8 cellular contexts compared by ENCODE assay signal in the genomic region with DNA sequence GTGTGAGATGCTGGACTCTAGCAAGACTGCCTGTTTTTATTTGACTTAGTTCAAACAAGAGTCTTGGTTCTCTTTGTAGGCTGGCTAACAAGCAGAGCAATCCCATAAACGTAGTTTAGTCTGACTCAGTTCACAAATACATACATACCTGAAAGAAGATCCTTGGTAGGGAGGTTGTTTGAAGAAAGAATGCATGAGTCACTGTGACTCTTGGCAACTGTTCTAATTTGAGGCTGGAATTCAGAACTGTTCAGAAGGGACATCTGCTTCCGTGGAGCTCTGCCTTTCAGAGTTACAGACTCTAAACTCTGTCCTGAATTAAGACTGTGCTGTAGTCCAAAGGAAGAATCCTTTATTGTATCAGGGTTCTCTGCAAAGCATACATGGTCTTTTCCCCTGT. TPM values are rescaled to one million over a fixed set of nuclear protein-coding genes. Genes with fewer than 3 reads are reported as not detected.
A peak's percentile ranks its signal among the peaks of the same experiment; 100 is the strongest.
DNase-seq lines count a peak whose midpoint lies in the region; ATAC-seq and TF ChIP-seq lines count a peak whose summit lies in the region.

No MANE protein-coding gene starts in this region.

- ATAC-seq in activated T-helper 17 cell treated with anti-CD3 and anti-CD28 coated beads, Interleukin-2, amount 50 U/mL, for 72 hours (replicated peaks), result no peak

- H3K79me1 ChIP-seq in mesendoderm (ENCODE audit: low read length), result no peaks in the 10 kb centered on the region

- DNase-seq in AG04449 (ENCODE audit: low read depth, low spot score), result peak; percentile 95
- DNase-seq in M059J (ENCODE audit: low read depth), result peak; percentile 99
- peak; percentile 43 to 90 for DNase-seq in dermis microvascular lymphatic vessel endothelial cell (ENCODE audit: low read depth in 2 of 2)
- DNase-seq in mesendoderm, result peak; percentile 83
- DNase-seq in OCI-M1 (lab: John Stamatoyannopoulos, UW), result no peak
- no peak for DNase-seq in retina
- no peak for DNase-seq in activated CD4-positive, alpha-beta memory T cell treated with anti-CD3 and anti-CD28 coated beads, Interleukin-2, amount 10 ng/mL, durations not matched to agents 7 days and 5 days

- H3K36me3 ChIP-seq in mesendoderm (ENCODE audit: control insufficient read depth, insufficient read depth, low read length), result no peaks in the 10 kb centered on the region

- no peak overlapping the region for H3K4me2 ChIP-seq in mesendoderm (ENCODE audit: low read length)

- H3K4me1 ChIP-seq in mesendoderm (ENCODE audit: control insufficient read depth, low read depth, low read length), result no peaks in the 10 kb centered on the region

- POLR2A ChIA-PET in AG04449 (lab: Yijun Ruan, JAX), result interaction anchor here (0.6 to 1.2 kb wide), 2 partner anchors 16 to 96 kb away, joined by 3 to 4 read pairs; no protein-coding TSS in a partner anchor
- POLR2A ChIA-PET in activated CD4-positive, alpha-beta memory T cell treated with anti-CD3 and anti-CD28 coated beads, Interleukin-2, amount 10 ng/mL, durations not matched to agents 7 days and 5 days (lab: Charles Lee), result no interaction called here

- H3K27ac Mint-ChIP-seq in activated T-helper 17 cell treated with anti-CD3 and anti-CD28 coated beads, Interleukin-2, amount 50 U/mL, for 72 hours, result no peak overlapping the region
- H3K27ac Mint-ChIP-seq in activated CD4-positive, alpha-beta memory T cell treated with anti-CD3 and anti-CD28 coated beads, Interleukin-2, amount 10 ng/mL, durations not matched to agents 7 days and 5 days, result no peak overlapping the region

- no CpG with 5 or more reads among the region's 2 CpGs for WGBS in mesendoderm (ENCODE audit: extremely low coverage, insufficient coverage, low lambda C conversion rate)

- H3K4me3 Mint-ChIP-seq in activated T-helper 17 cell treated with anti-CD3 and anti-CD28 coated beads, Interleukin-2, amount 50 U/mL, for 72 hours, result no peak overlapping the region
- H3K4me3 Mint-ChIP-seq in activated CD4-positive, alpha-beta memory T cell treated with anti-CD3 and anti-CD28 coated beads, Interleukin-2, amount 10 ng/mL, durations not matched to agents 7 days and 5 days, result no peak overlapping the region

- no peak for TF ChIP-seq CTCF in AG04449 (IDR thresholded peaks at IDR 0.05; ENCODE audit: insufficient read depth, low read length, missing control alignments)

- H3K9me3 Mint-ChIP-seq in activated T-helper 17 cell treated with anti-CD3 and anti-CD28 coated beads, Interleukin-2, amount 50 U/mL, for 72 hours, result no peaks in the 10 kb centered on the region
- H3K9me3 Mint-ChIP-seq in activated CD4-positive, alpha-beta memory T cell treated with anti-CD3 and anti-CD28 coated beads, Interleukin-2, amount 10 ng/mL, durations not matched to agents 7 days and 5 days, result no peaks in the 10 kb centered on the region

- H2BK120ac ChIP-seq in mesendoderm (ENCODE audit: low read depth, low read length), result no peak overlapping the region

- H3K18ac ChIP-seq in mesendoderm (ENCODE audit: low read length), result no peak overlapping the region

- no peaks in the 10 kb centered on the region for H3K27me3 Mint-ChIP-seq in activated T-helper 17 cell treated with anti-CD3 and anti-CD28 coated beads, Interleukin-2, amount 50 U/mL, for 72 hours
- H3K27me3 Mint-ChIP-seq in activated CD4-positive, alpha-beta memory T cell treated with anti-CD3 and anti-CD28 coated beads, Interleukin-2, amount 10 ng/mL, durations not matched to agents 7 days and 5 days, result no peaks in the 10 kb centered on the region

- H3K4ac ChIP-seq in mesendoderm (ENCODE audit: low read depth, low read length), result no peak overlapping the region

- H3K4me3 ChIP-seq in AG04449 (ENCODE audit: low read depth, low read length), result no peak overlapping the region
- no peak overlapping the region for H3K4me3 ChIP-seq in mesendoderm (ENCODE audit: low read length)

- no peak overlapping the region for H4K5ac ChIP-seq in mesendoderm (ENCODE audit: low read length)

- peaks cover 53% of the 10 kb centered on the region for H3K36me3 Mint-ChIP-seq in activated T-helper 17 cell treated with anti-CD3 and anti-CD28 coated beads, Interleukin-2, amount 50 U/mL, for 72 hours (ENCODE audit: low read depth)
- H3K36me3 Mint-ChIP-seq in activated CD4-positive, alpha-beta memory T cell treated with anti-CD3 and anti-CD28 coated beads, Interleukin-2, amount 10 ng/mL, durations not matched to agents 7 days and 5 days (ENCODE audit: low read depth), result peaks cover 33% of the 10 kb centered on the region

- no peaks in the 10 kb centered on the region for H3K27me3 ChIP-seq in mesendoderm (ENCODE audit: insufficient read depth, low read length, poor library complexity)

- no peaks in the 10 kb centered on the region for H3K79me2 ChIP-seq in mesendoderm (ENCODE audit: control insufficient read depth, insufficient read depth, low read length)

- no peak overlapping the region for H4K8ac ChIP-seq in mesendoderm (ENCODE audit: low read depth, low read length)

- no peak overlapping the region for H3K9ac ChIP-seq in mesendoderm (ENCODE audit: low read length)

- H2BK5ac ChIP-seq in mesendoderm (ENCODE audit: low read length), result no peak overlapping the region

- no peak overlapping the region for H2AK5ac ChIP-seq in mesendoderm (ENCODE audit: low read length)

- peaks cover 4% of the 10 kb centered on the region for H3K4me1 Mint-ChIP-seq in activated T-helper 17 cell treated with anti-CD3 and anti-CD28 coated beads, Interleukin-2, amount 50 U/mL, for 72 hours
- no peaks in the 10 kb centered on the region for H3K4me1 Mint-ChIP-seq in activated CD4-positive, alpha-beta memory T cell treated with anti-CD3 and anti-CD28 coated beads, Interleukin-2, amount 10 ng/mL, durations not matched to agents 7 days and 5 days

- no peak overlapping the region for H3K56ac ChIP-seq in mesendoderm (ENCODE audit: low read length)

- CTCF ChIA-PET in AG04449 (lab: Yijun Ruan, JAX), result no interaction called here
- CTCF ChIA-PET in activated CD4-positive, alpha-beta memory T cell treated with anti-CD3 and anti-CD28 coated beads, Interleukin-2, amount 10 ng/mL, durations not matched to agents 7 days and 5 days (lab: Charles Lee), result interaction anchor here (0.9 kb wide), 1 partner anchor 46 kb away, joined by 3 read pairs; no protein-coding TSS in a partner anchor

- H3K23ac ChIP-seq in mesendoderm (ENCODE audit: low read length), result no peak overlapping the region

- no peak overlapping the region for H3K27ac ChIP-seq in mesendoderm (ENCODE audit: low read depth, low read length)

- no peak overlapping the region for H2BK15ac ChIP-seq in mesendoderm (replicated peaks; ENCODE audit: low read depth)

RNA-seq across cellular contexts. Expression of a gene that starts 32.2 kb away (rescaled TPM):
- 16.6 and 22.6 TPM in 2 replicates for total RNA-seq in M059J (2014; rRNA removed; shearing (Covaris generic))
- total RNA-seq in dermis microvascular lymphatic vessel endothelial cell, result 7.1 and 12.5 TPM in 2 replicates
- 12.5 TPM for polyA plus RNA-seq in mesendoderm (2013, experiment 1 of 2)
- polyA plus RNA-seq in mesendoderm (2013, experiment 2 of 2), result 14.5 TPM
- total RNA-seq in activated T-helper 17 cell treated with anti-CD3 and anti-CD28 coated beads, Interleukin-2, amount 50 U/mL, for 72 hours, result 10 to 100 TPM; 35.3 to 37.9 TPM
- 10 to 100 TPM; 30.8 to 32.2 TPM for total RNA-seq in activated CD4-positive, alpha-beta memory T cell treated with anti-CD3 and anti-CD28 coated beads, Interleukin-2, amount 10 ng/mL, durations not matched to agents 7 days and 5 days

RNA-seq across cellular contexts. Expression of a gene that starts 32.5 kb away (rescaled TPM):
- total RNA-seq in M059J (2014; rRNA removed; shearing (Covaris generic)), result 57.4 and 60.4 TPM in 2 replicates
- 21.3 and 22.3 TPM in 2 replicates for total RNA-seq in dermis microvascular lymphatic vessel endothelial cell
- 47.6 TPM for polyA plus RNA-seq in mesendoderm (2013, experiment 1 of 2)
- 48.6 TPM for polyA plus RNA-seq in mesendoderm (2013, experiment 2 of 2)
- total RNA-seq in activated T-helper 17 cell treated with anti-CD3 and anti-CD28 coated beads, Interleukin-2, amount 50 U/mL, for 72 hours, result 10 to 100 TPM; 47.9 to 98.5 TPM
- total RNA-seq in activated CD4-positive, alpha-beta memory T cell treated with anti-CD3 and anti-CD28 coated beads, Interleukin-2, amount 10 ng/mL, durations not matched to agents 7 days and 5 days, result 10 to 100 TPM; 27.3 to 28.0 TPM

Comparison
In these comparisons a context has a peak if more than half of its experiments do, and no peak if none do; other contexts are left out.
1. DNase-seq: peak in AG04449 (single experiment), M059J (single experiment), dermis microvascular lymphatic vessel endothelial cell (2 of 2) and mesendoderm (single experiment); none in OCI-M1 (single experiment), retina (single experiment) and activated CD4-positive, alpha-beta memory T cell treated with anti-CD3 and anti-CD28 coated beads, Interleukin-2, amount 10 ng/mL, durations not matched to agents 7 days and 5 days (single experiment).